24 cellular contexts compared by ENCODE assay signal in genomic region chr3:4794798-4795197, GRCh38.
DNase-seq lines count a peak whose midpoint lies in the region; ATAC-seq, FAIRE-seq and TF ChIP-seq lines count a peak whose summit lies in the region.
"Had no signal": no experiment of that assay in that cellular context is flagged by ENCODE, and none has a peak within 500 bp of the region (broad histone marks: within the 10 kb centered on the region; RNA-seq: fewer than 3 reads in every experiment).

No MANE protein-coding gene starts in this region.

- H3K4me3 Mint-ChIP-seq in T-helper 17 cell = no peak overlapping the region
- H3K4me3 Mint-ChIP-seq in neural progenitor cell = no peak overlapping the region
- H3K4me3 Mint-ChIP-seq: CD4-positive, CD25-positive, alpha-beta regulatory T cell; CD8-positive, alpha-beta memory T cell; GM23338; HFFc6 had no signal

- H3K27me3 ChIP-seq in SJSA1 (replicated peaks) (no peaks in the 10 kb centered on the region), gastroesophageal sphincter (no peaks in the 10 kb centered on the region), rectal smooth muscle tissue (ENCODE audit: control insufficient read depth, insufficient read depth, low read length) (no peaks in the 10 kb centered on the region), neural progenitor cell (no peaks in the 10 kb centered on the region), small intestine (ENCODE audit: control insufficient read depth in 2 of 2, insufficient read depth in 2 of 2, low read length in 2 of 2) (no peaks in the 10 kb centered on the region)
- H3K27me3 ChIP-seq: BE2C had no signal

- H3K9ac ChIP-seq in rectal smooth muscle tissue (ENCODE audit: low read length) = no peak overlapping the region
- no peak overlapping the region for H3K9ac ChIP-seq in neural progenitor cell

- ATAC-seq in T-helper 17 cell = no peak
- peak; percentile 28 for ATAC-seq in gastroesophageal sphincter
- ATAC-seq in GM21619 (IDR thresholded peaks at IDR 0.05; ENCODE audit: unreplicated experiment) = no peak
- ATAC-seq: GM23338, HCT116 had no signal

- H3K9me3 ChIP-seq in SJSA1 (replicated peaks) = no peaks in the 10 kb centered on the region
- no peaks in the 10 kb centered on the region for H3K9me3 ChIP-seq in T-helper 17 cell (ENCODE audit: control insufficient read depth, low read length, poor library complexity, severe bottlenecking)
- peaks cover 0 to 11% (median 0%) of the 10 kb centered on the region in 3 donors for H3K9me3 ChIP-seq in gastroesophageal sphincter
- H3K9me3 ChIP-seq in neural progenitor cell (ENCODE audit: low read depth) = no peaks in the 10 kb centered on the region
- no peaks in the 10 kb centered on the region for H3K9me3 ChIP-seq in small intestine (ENCODE audit: control insufficient read depth, low read depth)
- H3K9me3 ChIP-seq: BE2C had no signal

- peak in 1 of 2 donors; percentile 15 for TF ChIP-seq POLR2A in gastroesophageal sphincter (IDR thresholded peaks at IDR 0.05)

- H3K27me3 Mint-ChIP-seq in T-helper 17 cell = no peaks in the 10 kb centered on the region
- H3K27me3 Mint-ChIP-seq in neural progenitor cell (ENCODE audit: insufficient read depth, low read depth) = peaks cover 2% of the 10 kb centered on the region
- H3K27me3 Mint-ChIP-seq: CD4-positive, CD25-positive, alpha-beta regulatory T cell; CD8-positive, alpha-beta memory T cell had no signal

- H3K4me3 ChIP-seq in SJSA1 (peak overlapping the region; percentile 26), gastroesophageal sphincter (peak overlapping the region in 1 of 2 donors; percentile 11), rectal smooth muscle tissue (ENCODE audit: low read length) (no peak overlapping the region), neural progenitor cell (no peak overlapping the region), small intestine (ENCODE audit: low read depth in 1 of 2, low read length in 2 of 2) (no peak overlapping the region)
- H3K4me3 ChIP-seq: GM23338 had no signal

- H3K27ac ChIP-seq in SJSA1 = peak overlapping the region; percentile 88
- peak overlapping the region in 2 of 4 donors; percentile 14 to 45 for H3K27ac ChIP-seq in gastroesophageal sphincter
- H3K27ac ChIP-seq in rectal smooth muscle tissue (ENCODE audit: low read depth, low read length) = peak overlapping the region; percentile 10
- no peak overlapping the region for H3K27ac ChIP-seq in neural progenitor cell
- H3K27ac ChIP-seq in small intestine (ENCODE audit: low read depth in 1 of 2, low read length in 1 of 2) = peak overlapping the region in 1 of 2 donors; percentile 17
- H3K27ac ChIP-seq: HL-60 had no signal

- 84% methylated on average over 13 of the region's 13 CpGs; no CpG with 5 or more reads in 1 of the 2 donors for WGBS in gastroesophageal sphincter (ENCODE audit: low coverage in 1 of 2), 2 donors
- whole genome bisulfite sequencing in small intestine, 3 donors = 96 to 97% (median 96%) methylated on average over 13 of the region's 13 CpGs

- H3K27ac Mint-ChIP-seq in T-helper 17 cell = peak overlapping the region; percentile 6
- H3K27ac Mint-ChIP-seq in neural progenitor cell = no peak overlapping the region
- H3K27ac Mint-ChIP-seq: CD4-positive, CD25-positive, alpha-beta regulatory T cell; CD8-positive, alpha-beta memory T cell; GM23338; HFFc6 had no signal

- no peak for FAIRE-seq in small intestine (lab: Jason Lieb, UNC)
- FAIRE-seq: A204.1, G401.6, GM12891, GM19239 had no signal

- H3K36me3 ChIP-seq in SJSA1 (no peaks in the 10 kb centered on the region), gastroesophageal sphincter (peaks cover 0 to 89% of the 10 kb centered on the region in 2 donors), rectal smooth muscle tissue (ENCODE audit: control insufficient read depth, insufficient read depth, low read length) (peaks cover 2% of the 10 kb centered on the region), neural progenitor cell (no peaks in the 10 kb centered on the region), small intestine (ENCODE audit: control insufficient read depth in 2 of 2, insufficient read depth in 2 of 2, low read length in 2 of 2) (peaks cover 0 to 1% of the 10 kb centered on the region in 2 donors)

- no peaks in the 10 kb centered on the region for H4K20me1 ChIP-seq in neural progenitor cell (ENCODE audit: low read depth)

- TF ChIP-seq CTCF in gastroesophageal sphincter (IDR thresholded peaks at IDR 0.05) = no peak
- TF ChIP-seq CTCF in neural progenitor cell (IDR thresholded peaks at IDR 0.05) = no peak

- H3K79me2 ChIP-seq in neural progenitor cell (ENCODE audit: low read depth) = no peaks in the 10 kb centered on the region

- H3K36me3 Mint-ChIP-seq in T-helper 17 cell (ENCODE audit: low read depth) (peaks cover 9% of the 10 kb centered on the region), neural progenitor cell (peaks cover 8% of the 10 kb centered on the region)

- DNase-seq in SJSA1 (ENCODE audit: low read depth in 1 of 2, low spot score in 2 of 2) = peak; percentile 71 to 74
- DNase-seq in T-helper 17 cell = no peak
- no peak for DNase-seq in NCI-H524 treated with DMSO at 0.1 percent for 48 hours (lab: John Stamatoyannopoulos, UW)
- no peak for DNase-seq in neural progenitor cell (ENCODE audit: low spot score)
- DNase-seq in small intestine = no peak
- DNase-seq: ACHN; BE2C; C1 segment of cervical spinal cord; CD4-positive, CD25-positive, alpha-beta regulatory T cell; CD8-positive, alpha-beta memory T cell; COR-L47; DMS 273 treated with DMSO at 0.1 percent for 48 hours; H7; HFFc6 had no signal

- no peak for TF ChIP-seq EP300 in gastroesophageal sphincter (IDR thresholded peaks at IDR 0.05)

- H2AFZ ChIP-seq in neural progenitor cell (replicated peaks) = no peak overlapping the region
- H2AFZ ChIP-seq: GM23338 had no signal

- H3K9me3 Mint-ChIP-seq in neural progenitor cell = peaks cover 6% of the 10 kb centered on the region
- H3K9me3 Mint-ChIP-seq: CD4-positive, CD25-positive, alpha-beta regulatory T cell; CD8-positive, alpha-beta memory T cell; HFFc6 had no signal

- H3F3A ChIP-seq in neural progenitor cell (ENCODE audit: low read depth) = no peaks in the 10 kb centered on the region

- H3K4me1 ChIP-seq in SJSA1 (replicated peaks) (peaks cover 44% of the 10 kb centered on the region), gastroesophageal sphincter (peaks cover 0 to 11% (median 0%) of the 10 kb centered on the region in 3 donors), rectal smooth muscle tissue (ENCODE audit: control insufficient read depth, insufficient read depth, low read length) (no peaks in the 10 kb centered on the region), neural progenitor cell (no peaks in the 10 kb centered on the region), small intestine (ENCODE audit: control insufficient read depth in 2 of 2, insufficient read depth in 1 of 2, low read depth in 1 of 2, low read length in 1 of 2) (no peaks in the 10 kb centered on the region)
- H3K4me1 ChIP-seq: BE2C had no signal

- H3K4me1 Mint-ChIP-seq in T-helper 17 cell (no peaks in the 10 kb centered on the region), neural progenitor cell (no peaks in the 10 kb centered on the region)
- H3K4me1 Mint-ChIP-seq: CD4-positive, CD25-positive, alpha-beta regulatory T cell; CD8-positive, alpha-beta memory T cell; GM23338 had no signal

- no peak overlapping the region for H3K4me2 ChIP-seq in neural progenitor cell
- H3K4me2 ChIP-seq: GM23338 had no signal

Comparison
In these comparisons a context has a peak if more than half of its experiments do, and no peak if none do; other contexts are left out.
1. DNase-seq: peak in SJSA1 (2 of 2); none in T-helper 17 cell (0 of 3), NCI-H524 treated with DMSO at 0.1 percent for 48 hours (single experiment), neural progenitor cell (single experiment) and small intestine (single experiment).